8 cellular contexts compared by ENCODE assay signal in genomic region chr10:114822771-114823463, GRCh38. TPM values are rescaled to one million over a fixed set of nuclear protein-coding genes. Genes with fewer than 3 reads are reported as not detected.
DNase-seq lines count a peak whose midpoint lies in the region; ATAC-seq, FAIRE-seq and TF ChIP-seq lines count a peak whose summit lies in the region.

No MANE protein-coding gene starts in this region.

- no peak for FAIRE-seq in GM12878 (lab: Jason Lieb, UNC)

- H3K4me3 ChIP-seq in GM12878 = peak overlapping the region; percentile 75
- H3K4me3 ChIP-seq in spleen = peak overlapping the region; percentile 62 to 89 (median 71)

- H3K4me2 ChIP-seq in GM12878 (ENCODE audit: control insufficient read depth, insufficient read depth) = peak overlapping the region; percentile 65

- TF ChIP-seq EP300 in GM12878 (IDR thresholded peaks at IDR 0.05; ENCODE audit: borderline replicate concordance in 1 of 2, control insufficient read depth in 1 of 2, low read depth in 2 of 2, low read length in 2 of 2) = no peak

- ATAC-seq in GM12878 = no peak
- no peak for ATAC-seq in HG03039 (IDR thresholded peaks at IDR 0.05; ENCODE audit: unreplicated experiment)

- H3K9me3 ChIP-seq in KOPT-K1 (ENCODE audit: insufficient read depth, low read length, poor library complexity, severe bottlenecking) = no peaks in the 10 kb centered on the region
- no peaks in the 10 kb centered on the region for H3K9me3 ChIP-seq in GM12878 (replicated peaks; ENCODE audit: control insufficient read depth, insufficient read depth, low read length)
- H3K9me3 ChIP-seq in spleen = no peaks in the 10 kb centered on the region

- SMC1A ChIA-PET in GM12878 (lab: Charles Lee; ENCODE audit: uncharacterized antibody, unreplicated experiment) = interaction anchor here (0.8 to 0.9 kb wide), 2 partner anchors 12 to 114 kb away, joined by 3 read pairs; no protein-coding TSS in a partner anchor

- in situ Hi-C loops in GM12878 (cut with MboI) = loop anchor here (25.0 kb wide), 1 partner anchor 1136 kb away; the partner anchor contains the start of gene CASP7

- no peaks in the 10 kb centered on the region for H3K9me3 Mint-ChIP-seq in immature natural killer cell

- H3K36me3 ChIP-seq in KOPT-K1 (ENCODE audit: insufficient read depth, low read length) (peaks cover 9% of the 10 kb centered on the region; the same call in 1 of the 2 replicates), GM12878 (ENCODE audit: control insufficient read depth in 2 of 2, insufficient read depth in 2 of 2, low read length in 1 of 2) (no peaks in the 10 kb centered on the region), spleen (no peaks in the 10 kb centered on the region)

- H3K36me3 Mint-ChIP-seq in immature natural killer cell = no peaks in the 10 kb centered on the region

- TSS peak; percentile 46 for BruUV-seq in GM12878 (replicated peaks; lab: Mats Ljungman, UMichigan)

- 0% methylated on average over 5 of the region's 5 CpGs for WGBS in GM12878 (ENCODE audit: insufficient coverage, insufficient replicate concordance, low lambda C conversion rate, missing lambda C conversion rate)
- 0 to 4% (median 2%) methylated on average over 5 of the region's 5 CpGs for WGBS in spleen, 5 donors

- peaks cover 39 to 58% of the 10 kb centered on the region in 2 donors for H3K4me1 Mint-ChIP-seq in immature natural killer cell

- H3K79me2 ChIP-seq in GM12878 (ENCODE audit: control insufficient read depth, insufficient read depth, low read length) = peaks cover 60% of the 10 kb centered on the region

- RAD21 ChIA-PET in GM12878 (lab: Charles Lee; ENCODE audit: unreplicated experiment) = interaction anchor here (1.4 to 2.2 kb wide), 4 partner anchors 12 to 307 kb away, joined by 3 to 10 read pairs (median 5); no protein-coding TSS in a partner anchor

- no peaks in the 10 kb centered on the region for H4K20me1 ChIP-seq in GM12878 (ENCODE audit: control insufficient read depth, insufficient read depth)

- peak overlapping the region; percentile 86 for H3K9ac ChIP-seq in GM12878 (ENCODE audit: control insufficient read depth, insufficient read depth, low read length)

- H3K4me1 ChIP-seq in GM12878 (ENCODE audit: control insufficient read depth, insufficient read depth, low read length) = peaks cover 24% of the 10 kb centered on the region
- H3K4me1 ChIP-seq in spleen = peaks cover 17 to 59% (median 41%) of the 10 kb centered on the region in 6 donors

- TF ChIP-seq POLR2A in GM12878 (IDR thresholded peaks at IDR 0.05; ENCODE audit: low read depth, low read length) (no peak), spleen (IDR thresholded peaks at IDR 0.05) (no peak)

- POLR2A ChIA-PET in GM12878 (lab: Charles Lee) = interaction anchor here (0.9 to 1.8 kb wide), 2 partner anchors 8 to 10 kb away, joined by 3 to 4 read pairs; no protein-coding TSS in a partner anchor

- peak overlapping the region; percentile 90 to 97 (median 95) for H3K27ac Mint-ChIP-seq in immature natural killer cell

- H3K4me3 Mint-ChIP-seq in immature natural killer cell = peak overlapping the region; percentile 92 to 95 (median 93)

- H3K27ac ChIP-seq in KOPT-K1 (ENCODE audit: low read depth, low read length, poor library complexity, severe bottlenecking) (peak overlapping the region; percentile 95), GM12878 (ENCODE audit: control insufficient read depth, insufficient read depth) (peak overlapping the region; percentile 80), spleen (peak overlapping the region; percentile 97 to 99 (median 98))

- H3K27me3 ChIP-seq in GM12878 (replicated peaks in 1 of 2; ENCODE audit: control insufficient read depth in 2 of 2, insufficient read depth in 2 of 2, low read length in 1 of 2) (no peaks in the 10 kb centered on the region), spleen (replicated peaks in 1 of 7) (no peaks in the 10 kb centered on the region)

- peak; percentile 19 for DNase-seq in SIG-M5 treated with dmso at 0.1 percent for 504 hours (lab: John Stamatoyannopoulos, UW; ENCODE audit: unreplicated experiment)
- no peak for DNase-seq in SIG-M5 (lab: John Stamatoyannopoulos, UW)
- no peak for DNase-seq in GM12878 (ENCODE audit: low read depth, low spot score)
- DNase-seq in immature natural killer cell = no peak
- no peak for DNase-seq in spleen
- no peak for DNase-seq in NK-92 treated with Interleukin-12 subunit alpha and Interleukin-12 subunit beta, amount 100 ng/mL, for 24 hours (lab: John Stamatoyannopoulos, UW)

- peak overlapping the region; percentile 6 for H2AFZ ChIP-seq in GM12878 (ENCODE audit: control insufficient read depth, low read depth, low read length)

- TF ChIP-seq RAD21 in GM12878 (IDR thresholded peaks at IDR 0.05; ENCODE audit: insufficient read depth, low read depth, low read length) = no peak

- CTCF ChIA-PET in GM12878 (lab: Yijun Ruan, JAX) = interaction anchor here (0.6 to 3.6 kb wide), 9 partner anchors 8 to 271 kb away, joined by 3 to 27 read pairs (median 7); no protein-coding TSS in a partner anchor

- H3K27me3 Mint-ChIP-seq in immature natural killer cell (ENCODE audit: low read depth in 3 of 3) = peaks cover 0 to 9% (median 0%) of the 10 kb centered on the region in 3 donors

- no peak for TF ChIP-seq CTCF in GM12878 (IDR thresholded peaks at IDR 0.05 in 2 of 3, conservative IDR thresholded peaks at IDR 0.05 in 1 of 3; ENCODE audit: control insufficient read depth in 2 of 3, extremely low read depth in 1 of 3, insufficient read depth in 1 of 3, low read depth in 3 of 3, low read length in 3 of 3)
- TF ChIP-seq CTCF in spleen (IDR thresholded peaks at IDR 0.05 in 8 of 11, conservative IDR thresholded peaks at IDR 0.05 in 3 of 11) = no peak

- intact Hi-C loops in GM12878 (cut with micrococcal nuclease; ENCODE audit: unreplicated experiment) = loop anchor here (5.0 kb wide), 1 partner anchor 124 kb away; no protein-coding TSS in a partner anchor
- intact Hi-C loops in spleen (cut with DNase I; ENCODE audit: low total_unique reads) = no loop called here

TF ChIP-seq in GM12878, 131 proteins besides CTCF, POLR2A, EP300 and RAD21:
- TF ChIP-seq GATAD2B (conservative IDR thresholded peaks at IDR 0.05; ENCODE audit: low read depth) (no peak), SKIL (IDR thresholded peaks at IDR 0.05; ENCODE audit: low read depth, poor library complexity, severe bottlenecking) (no peak), MAX (IDR thresholded peaks at IDR 0.05; ENCODE audit: low read depth, low read length) (no peak), STAT1 (conservative IDR thresholded peaks at IDR 0.05) (no peak), RBBP5 (conservative IDR thresholded peaks at IDR 0.05) (no peak), MEF2B (IDR thresholded peaks at IDR 0.05; ENCODE audit: partially characterized antibody, poor library complexity, severe bottlenecking) (no peak), SMAD5 (IDR thresholded peaks at IDR 0.05; ENCODE audit: low read depth) (no peak), NR2C2 (IDR thresholded peaks at IDR 0.05; ENCODE audit: borderline replicate concordance, control insufficient read depth, insufficient read length, low read depth) (no peak), TCF7 (IDR thresholded peaks at IDR 0.05; ENCODE audit: borderline replicate concordance) (no peak), TARDBP (IDR thresholded peaks at IDR 0.05; ENCODE audit: borderline replicate concordance) (no peak), BCL11A (IDR thresholded peaks at IDR 0.05; ENCODE audit: low read depth, low read length) (no peak), EZH2 (IDR thresholded peaks at IDR 0.05; ENCODE audit: borderline replicate concordance, control insufficient read depth, low read depth, low read length) (no peak), MYB (IDR thresholded peaks at IDR 0.05; ENCODE audit: borderline replicate concordance, low read depth, low read length) (no peak)

RNA-seq across cellular contexts. Expression of gene FHIP2A, which starts 1.3 kb away (rescaled TPM):
- total RNA-seq in GM12878 (2013; cell fraction: nucleolus; rRNA removed) = 31.8 and 35.9 TPM in 2 replicates
- 10.2 and 14.0 TPM in 2 replicates for total RNA-seq in GM12878 (2014; rRNA removed)
- 17.3 and 18.0 TPM in 2 replicates for total RNA-seq in GM12878 (2014; rRNA removed; fragmentation: Illumina TruSeq; extraction: Trizol)
- total RNA-seq in GM12878 (2021) = 26.6 and 30.4 TPM in 2 replicates
- polyA plus RNA-seq in GM12878 (2011; ENCODE audit: low read depth) = 7.3 TPM
- 16.8 and 24.1 TPM in 2 replicates for polyA plus RNA-seq in GM12878 (2011; rRNA removed)
- polyA plus RNA-seq in GM12878 (2011; cell fraction: cytosol; rRNA removed) = 5.7 and 7.1 TPM in 2 replicates
- 20.9 and 22.2 TPM in 2 replicates for polyA plus RNA-seq in GM12878 (2011; cell fraction: nucleus; rRNA removed)
- 12.7 and 14.4 TPM in 2 replicates for polyA plus RNA-seq in GM12878 (2012)
- 18.0 and 21.6 TPM in 2 replicates for polyA plus RNA-seq in GM12878 (2014; fragmentation: Illumina TruSeq; extraction: Trizol)
- 1 to 10 TPM; 6.8 to 9.2 TPM for polyA plus RNA-seq in GM12878 (2014; fragmentation: Nextera tagmentation; extraction: Ambion mirVana)
- 10.7 and 13.0 TPM in 2 replicates for polyA plus RNA-seq in GM12878 (2014; rRNA removed)
- polyA plus RNA-seq in GM12878 (2016; fragmentation: Nextera tagmentation; extraction: Ambion mirVana) = 10 to 100 TPM; 20.7 to 26.5 TPM
- 16.7 and 26.6 TPM in 2 replicates for polyA minus RNA-seq in GM12878 (2011; rRNA and poly(A)+ RNA removed)
- polyA minus RNA-seq in GM12878 (2011; cell fraction: cytosol; rRNA and poly(A)+ RNA removed) = 17.4 and 30.0 TPM in 2 replicates
- polyA minus RNA-seq in GM12878 (2011; cell fraction: nucleus; rRNA and poly(A)+ RNA removed) = 10.8 and 14.2 TPM in 2 replicates
- 10 to 100 TPM; 10.4 to 18.4 (median 10.5) TPM for polyA plus RNA-seq in immature natural killer cell
- 10 to 100 TPM; 28.2 to 37.5 (median 28.7) TPM for total RNA-seq in spleen
- 1 to 10 TPM; 4.6 to 6.4 (median 5.2) TPM for polyA plus RNA-seq in spleen
